Comparison of ENCODE assay signal across 8 cellular contexts in genomic region chr9:88578486-88579362, GRCh38. TPM values are rescaled to one million over a fixed set of nuclear protein-coding genes. Genes with fewer than 3 reads are reported as not detected.
A peak's percentile ranks its signal among the peaks of the same experiment; 100 is the strongest.
DNase-seq lines count a peak whose midpoint lies in the region; ATAC-seq and TF ChIP-seq lines count a peak whose summit lies in the region.

No MANE protein-coding gene starts in this region.

- no peak for TF ChIP-seq POLR2A in gastrocnemius medialis (IDR thresholded peaks at IDR 0.05)

- H4K20me1 ChIP-seq in DND-41 (ENCODE audit: insufficient read depth, low read length) = no peaks in the 10 kb centered on the region
- H4K20me1 ChIP-seq in KMS-11 (ENCODE audit: insufficient read depth) = no peaks in the 10 kb centered on the region

- H3K9ac ChIP-seq in DND-41 (ENCODE audit: low read depth, low read length) (no peak overlapping the region), KMS-11 (no peak overlapping the region)

- H2AFZ ChIP-seq in DND-41 (ENCODE audit: low read depth, low read length) (no peak overlapping the region), KMS-11 (ENCODE audit: low read depth) (peak overlapping the region; percentile 92)

- H3K79me2 ChIP-seq in DND-41 (ENCODE audit: insufficient read depth, low read length) = no peaks in the 10 kb centered on the region
- H3K79me2 ChIP-seq in KMS-11 (ENCODE audit: insufficient read depth, low read depth) = no peaks in the 10 kb centered on the region

- H3K4me3 ChIP-seq in DND-41 (ENCODE audit: low read depth in 1 of 2, low read length in 2 of 2) (no peak overlapping the region), KMS-11 (IDR thresholded peaks at IDR 0.05; ENCODE audit: insufficient read depth, low read depth, low read length) (no peak overlapping the region), astrocyte of the cerebellum (ENCODE audit: low read depth, low read length) (no peak overlapping the region), gastrocnemius medialis (peak overlapping the region in 1 of 4 donors; percentile 39)

- DNase-seq in DND-41 (peak; percentile 42), T-helper 9 cell (peak; percentile 68), astrocyte of the cerebellum (ENCODE audit: low read depth) (peak; percentile 51), hepatic stellate cell (ENCODE audit: low spot score) (peak; percentile 85), gastrocnemius medialis (peak; percentile 38 to 44), cerebellar nuclear complex (lab: John Stamatoyannopoulos, UW) (no peak)

- H3K9me3 ChIP-seq in DND-41 (ENCODE audit: insufficient read depth, low read length, severe bottlenecking) = no peaks in the 10 kb centered on the region
- no peaks in the 10 kb centered on the region for H3K9me3 ChIP-seq in gastrocnemius medialis

- peaks cover 3% of the 10 kb centered on the region; the same call in 1 of the 2 replicates for H3K4me1 ChIP-seq in DND-41 (ENCODE audit: insufficient read depth, low read length)
- H3K4me1 ChIP-seq in KMS-11 (ENCODE audit: low read depth, poor library complexity, severe bottlenecking) = peaks cover 8% of the 10 kb centered on the region
- H3K4me1 ChIP-seq in gastrocnemius medialis = no peaks in the 10 kb centered on the region

- H3K27ac ChIP-seq in DND-41 (ENCODE audit: low read length) (no peak overlapping the region), KMS-11 (no peak overlapping the region), gastrocnemius medialis (no peak overlapping the region)

- H3K27me3 ChIP-seq in DND-41 (ENCODE audit: insufficient read depth, low read length, poor library complexity) (no peaks in the 10 kb centered on the region), KMS-11 (ENCODE audit: insufficient read depth, low read depth) (no peaks in the 10 kb centered on the region), gastrocnemius medialis (no peaks in the 10 kb centered on the region)

- H3K36me3 ChIP-seq in DND-41 (ENCODE audit: insufficient read depth, low read length) (no peaks in the 10 kb centered on the region), KMS-11 (ENCODE audit: insufficient read depth) (no peaks in the 10 kb centered on the region), gastrocnemius medialis (no peaks in the 10 kb centered on the region)

- intact Hi-C loops in gastrocnemius medialis (cut with DNase I; ENCODE audit: low total_unique reads) = loop anchor here (5.0 kb wide), 2 partner anchors 626 to 901 kb away; no protein-coding TSS in a partner anchor

- peak; percentile 90 for TF ChIP-seq CTCF in DND-41 (IDR thresholded peaks at IDR 0.05; ENCODE audit: borderline replicate concordance, extremely low read depth, low read length, poor library complexity, severe bottlenecking)
- TF ChIP-seq CTCF in KMS-11 (conservative IDR thresholded peaks at IDR 0.05; ENCODE audit: low read depth, low read length) = peak; percentile 96
- TF ChIP-seq CTCF in astrocyte of the cerebellum (IDR thresholded peaks at IDR 0.05; ENCODE audit: low read depth, low read length, missing control alignments) = peak; percentile 95
- peak; percentile 59 to 92 (median 82) for TF ChIP-seq CTCF in gastrocnemius medialis (IDR thresholded peaks at IDR 0.05 in 4 of 5, conservative IDR thresholded peaks at IDR 0.05 in 1 of 5)

- in situ Hi-C loops in astrocyte of the cerebellum (cut with HindIII; ENCODE audit: low sequenced_read_pairs) = no loop called here
- in situ Hi-C loops in gastrocnemius medialis (cut with MboI; ENCODE audit: low sequenced_read_pairs in 4 of 4) = no loop called here

- peak; percentile 71 for ATAC-seq in DND-41 (ENCODE audit: insufficient read depth, low read depth)
- peak; percentile 74 for ATAC-seq in GM21576 (IDR thresholded peaks at IDR 0.05; ENCODE audit: unreplicated experiment)
- peak; percentile 58 to 74 for ATAC-seq in gastrocnemius medialis

- H3K4me2 ChIP-seq in DND-41 (ENCODE audit: insufficient read depth, low read length) = peak overlapping the region; percentile 33; the same call in 1 of the 2 replicates
- H3K4me2 ChIP-seq in KMS-11 = peak overlapping the region; percentile 64

RNA-seq across cellular contexts. Expression of gene NXNL2, which starts 43.7 kb away (rescaled TPM):
- not detected for total RNA-seq in gastrocnemius medialis

Comparison
In these comparisons a context has a peak if more than half of its experiments do, and no peak if none do; other contexts are left out.
1. DNase-seq: peak in DND-41 (single experiment), T-helper 9 cell (single experiment), astrocyte of the cerebellum (single experiment), hepatic stellate cell (single experiment) and gastrocnemius medialis (2 of 2); none in cerebellar nuclear complex (0 of 2).
2. Peak in every context shown above with its lines, with median percentiles within 50 percentile points of each other: ATAC-seq and CTCF ChIP-seq.